ENCODE assay signal across 18 cellular contexts in the genomic region with DNA sequence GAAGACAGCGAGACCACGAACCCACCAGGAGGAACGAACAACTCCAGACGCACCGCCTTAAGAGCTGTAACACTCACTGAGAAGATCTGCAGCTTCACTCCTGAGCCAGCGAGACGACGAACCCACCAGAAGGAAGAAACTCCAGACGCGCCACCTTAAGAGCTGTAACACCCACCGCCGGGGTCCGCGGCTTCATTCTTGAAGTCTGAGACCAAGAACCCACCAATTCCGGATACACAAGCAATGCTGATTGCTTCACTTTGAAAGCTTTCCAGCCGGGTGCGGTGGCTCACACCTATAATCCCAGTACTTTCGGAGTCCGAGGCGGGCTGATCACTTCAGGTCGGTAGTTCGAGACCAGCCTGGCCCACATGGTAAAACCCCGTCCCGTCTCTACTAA.
A peak's percentile ranks its signal among the peaks of the same experiment; 100 is the strongest.
DNase-seq lines count a peak whose midpoint lies in the region; ATAC-seq and TF ChIP-seq lines count a peak whose summit lies in the region.
"Had no signal": no experiment of that assay in that cellular context is flagged by ENCODE, and none has a peak within 500 bp of the region (broad histone marks: within the 10 kb centered on the region; RNA-seq: fewer than 3 reads in every experiment).

No MANE protein-coding gene starts in this region.

- peaks cover 25% of the 10 kb centered on the region for H3K4me1 Mint-ChIP-seq in WTC11
- H3K4me1 Mint-ChIP-seq in nephron progenitor cell, result peaks cover 13% of the 10 kb centered on the region
- H3K4me1 Mint-ChIP-seq in neural crest cell, result peaks cover 3% of the 10 kb centered on the region
- peaks cover 12% of the 10 kb centered on the region for H3K4me1 Mint-ChIP-seq in progenitor cell of endocrine pancreas (ENCODE audit: low read depth)
- H3K4me1 Mint-ChIP-seq: B cell had no signal

- ATAC-seq in WTC11, result no peak
- ATAC-seq: CD8-positive, alpha-beta T cell had no signal

- H3K27me3 Mint-ChIP-seq in WTC11 (ENCODE audit: low read depth), result no peaks in the 10 kb centered on the region
- no peaks in the 10 kb centered on the region for H3K27me3 Mint-ChIP-seq in nephron progenitor cell (ENCODE audit: low read depth, poor library complexity)
- H3K27me3 Mint-ChIP-seq in neural crest cell (ENCODE audit: low read depth), result no peaks in the 10 kb centered on the region
- no peaks in the 10 kb centered on the region for H3K27me3 Mint-ChIP-seq in progenitor cell of endocrine pancreas
- H3K27me3 Mint-ChIP-seq: B cell; CD4-positive, alpha-beta T cell had no signal

- peaks cover 4% of the 10 kb centered on the region for H3K36me3 Mint-ChIP-seq in WTC11
- no peaks in the 10 kb centered on the region for H3K36me3 Mint-ChIP-seq in nephron progenitor cell (ENCODE audit: low read depth)
- H3K36me3 Mint-ChIP-seq in neural crest cell (ENCODE audit: low read depth), result no peaks in the 10 kb centered on the region
- H3K36me3 Mint-ChIP-seq in progenitor cell of endocrine pancreas (ENCODE audit: insufficient read depth), result no peaks in the 10 kb centered on the region
- H3K36me3 Mint-ChIP-seq: CD8-positive, alpha-beta T cell had no signal

- H3K4me3 ChIP-seq in A673 (ENCODE audit: low read depth, low read length, poor library complexity, severe bottlenecking), result no peak overlapping the region
- H3K4me3 ChIP-seq: BLaER1 treated with 17β-estradiol and CSF1 and Interleukin-3, amounts not matched to agents 10 nM and 100 nM had no signal

- H3K9me3 Mint-ChIP-seq in WTC11, result peaks cover 13% of the 10 kb centered on the region
- H3K9me3 Mint-ChIP-seq in nephron progenitor cell, result peaks cover 7% of the 10 kb centered on the region
- H3K9me3 Mint-ChIP-seq in neural crest cell, result no peaks in the 10 kb centered on the region
- H3K9me3 Mint-ChIP-seq in progenitor cell of endocrine pancreas (ENCODE audit: low read depth), result peaks cover 9% of the 10 kb centered on the region
- H3K9me3 Mint-ChIP-seq: CD4-positive, alpha-beta T cell; CD8-positive, alpha-beta T cell had no signal

- DNase-seq in A673 (ENCODE audit: low spot score) (no peak), WTC11 (ENCODE audit: low spot score) (no peak), nephron progenitor cell (no peak), neural crest cell (ENCODE audit: low read depth, low spot score) (no peak), epidermal melanocyte (ENCODE audit: insufficient read length, low spot score) (no peak), NCI-H146 (lab: John Stamatoyannopoulos, UW) (no peak), progenitor cell of endocrine pancreas (ENCODE audit: low spot score, unreplicated experiment) (no peak)
- DNase-seq: 8988T; AML-193; Caco-2; Calu3; CD4-positive, alpha-beta T cell; CD8-positive, alpha-beta T cell; DMS79 treated with DMSO at 0.1 percent for 48 hours; GF-D8 had no signal

- H3K27ac ChIP-seq in A673 (ENCODE audit: low read depth, low read length, poor library complexity, severe bottlenecking), result no peak overlapping the region
- H3K27ac ChIP-seq: BLaER1 treated with 17β-estradiol and CSF1 and Interleukin-3, amounts not matched to agents 10 nM and 100 nM; C4-2B had no signal

- H3K27ac Mint-ChIP-seq in WTC11 (peak overlapping the region; percentile 85), nephron progenitor cell (peak overlapping the region; percentile 81), neural crest cell (ENCODE audit: unreplicated experiment) (peak overlapping the region; percentile 72), progenitor cell of endocrine pancreas (no peak overlapping the region)
- H3K27ac Mint-ChIP-seq: B cell; CD4-positive, alpha-beta T cell; CD8-positive, alpha-beta T cell had no signal

- CTCF ChIA-PET in A673 (lab: Charles Lee) (no interaction called here), WTC11 (lab: Charles Lee) (interaction anchor here (0.6 to 1.9 kb wide), 3 partner anchors 11 to 118 kb away, joined by 3 to 15 read pairs (median 5); no protein-coding TSS in a partner anchor)

- no peaks in the 10 kb centered on the region for H3K27me3 ChIP-seq in A673 (replicated peaks; ENCODE audit: insufficient read depth, low read depth, low read length, poor library complexity)
- H3K27me3 ChIP-seq: BLaER1 treated with 17β-estradiol and CSF1 and Interleukin-3, amounts not matched to agents 10 nM and 100 nM had no signal

- TSS peak; percentile 30 for BruUV-seq in A673 (replicated peaks; lab: Mats Ljungman, UMichigan)

- TF ChIP-seq CTCF in A673 (conservative IDR thresholded peaks at IDR 0.05; ENCODE audit: low read depth, low read length), result no peak
- TF ChIP-seq CTCF in WTC11 (IDR thresholded peaks at IDR 0.05), result no peak
- no peak for TF ChIP-seq CTCF in nephron progenitor cell (IDR thresholded peaks at IDR 0.05)
- TF ChIP-seq CTCF in neural crest cell (conservative IDR thresholded peaks at IDR 0.05), result no peak
- TF ChIP-seq CTCF in progenitor cell of endocrine pancreas (IDR thresholded peaks at IDR 0.05; ENCODE audit: unreplicated experiment), result no peak

- POLR2A ChIA-PET in A673 (lab: Charles Lee; ENCODE audit: low non-redundant PET), result no interaction called here
- POLR2A ChIA-PET in WTC11 (lab: Charles Lee), result no interaction called here

- no peak overlapping the region for H3K4me3 Mint-ChIP-seq in WTC11
- no peak overlapping the region for H3K4me3 Mint-ChIP-seq in nephron progenitor cell
- H3K4me3 Mint-ChIP-seq in neural crest cell, result no peak overlapping the region
- H3K4me3 Mint-ChIP-seq in progenitor cell of endocrine pancreas (ENCODE audit: low read depth), result no peak overlapping the region
- H3K4me3 Mint-ChIP-seq: B cell; CD4-positive, alpha-beta T cell; CD8-positive, alpha-beta T cell had no signal

- no peaks in the 10 kb centered on the region for H3K9me3 ChIP-seq in A673 (ENCODE audit: low read depth, low read length, poor library complexity, severe bottlenecking)
- H3K9me3 ChIP-seq: Caco-2 had no signal

- intact Hi-C loops in A673 (cut with micrococcal nuclease; ENCODE audit: unreplicated experiment), result loop anchor here (5.0 kb wide), 1 partner anchor 121 kb away; no protein-coding TSS in a partner anchor

- H3K36me3 ChIP-seq in A673 (ENCODE audit: insufficient read depth, low read length, poor library complexity, severe bottlenecking), result no peaks in the 10 kb centered on the region
- H3K36me3 ChIP-seq: BLaER1 treated with 17β-estradiol and CSF1 and Interleukin-3, amounts not matched to agents 10 nM and 100 nM had no signal

- H3K4me1 ChIP-seq in A673 (ENCODE audit: insufficient read depth, low read length, poor library complexity, severe bottlenecking), result peaks cover 6% of the 10 kb centered on the region
- H3K4me1 ChIP-seq: Caco-2 had no signal

TF ChIP-seq in WTC11, 78 proteins besides CTCF, POLR2A, EP300 and RAD21:
- TF ChIP-seq SMAD4 (CRISPR knock-in tag; IDR thresholded peaks at IDR 0.05) (no peak), TEAD1 (CRISPR knock-in tag; IDR thresholded peaks at IDR 0.05) (no peak), GRHL2 (CRISPR knock-in tag; IDR thresholded peaks at IDR 0.05; ENCODE audit: insufficient replicate concordance, severe bottlenecking) (no peak), NFATC4 (CRISPR knock-in tag; IDR thresholded peaks at IDR 0.05) (no peak), TEAD4 (CRISPR knock-in tag; IDR thresholded peaks at IDR 0.05) (no peak), NR3C1 (CRISPR knock-in tag; conservative IDR thresholded peaks at IDR 0.05; ENCODE audit: low read depth) (no peak), SOX15 (CRISPR knock-in tag; IDR thresholded peaks at IDR 0.05) (no peak), NFE2L1 (CRISPR knock-in tag; IDR thresholded peaks at IDR 0.05) (no peak), FOXK1 (CRISPR knock-in tag; IDR thresholded peaks at IDR 0.05) (no peak)
- TF ChIP-seq, protein P1, sequence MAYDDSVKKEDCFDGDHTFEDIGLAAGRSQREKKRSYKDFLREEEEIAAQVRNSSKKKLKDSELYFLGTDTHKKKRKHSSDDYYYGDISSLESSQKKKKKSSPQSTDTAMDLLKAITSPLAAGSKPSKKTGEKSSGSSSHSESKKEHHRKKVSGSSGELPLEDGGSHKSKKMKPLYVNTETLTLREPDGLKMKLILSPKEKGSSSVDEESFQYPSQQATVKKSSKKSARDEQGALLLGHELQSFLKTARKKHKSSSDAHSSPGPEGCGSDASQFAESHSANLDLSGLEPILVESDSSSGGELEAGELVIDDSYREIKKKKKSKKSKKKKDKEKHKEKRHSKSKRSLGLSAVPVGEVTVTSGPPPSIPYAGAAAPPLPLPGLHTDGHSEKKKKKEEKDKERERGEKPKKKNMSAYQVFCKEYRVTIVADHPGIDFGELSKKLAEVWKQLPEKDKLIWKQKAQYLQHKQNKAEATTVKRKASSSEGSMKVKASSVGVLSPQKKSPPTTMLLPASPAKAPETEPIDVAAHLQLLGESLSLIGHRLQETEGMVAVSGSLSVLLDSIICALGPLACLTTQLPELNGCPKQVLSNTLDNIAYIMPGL (CRISPR knock-in tag; IDR thresholded peaks at IDR 0.05), result no peak
- TF ChIP-seq, protein P2, sequence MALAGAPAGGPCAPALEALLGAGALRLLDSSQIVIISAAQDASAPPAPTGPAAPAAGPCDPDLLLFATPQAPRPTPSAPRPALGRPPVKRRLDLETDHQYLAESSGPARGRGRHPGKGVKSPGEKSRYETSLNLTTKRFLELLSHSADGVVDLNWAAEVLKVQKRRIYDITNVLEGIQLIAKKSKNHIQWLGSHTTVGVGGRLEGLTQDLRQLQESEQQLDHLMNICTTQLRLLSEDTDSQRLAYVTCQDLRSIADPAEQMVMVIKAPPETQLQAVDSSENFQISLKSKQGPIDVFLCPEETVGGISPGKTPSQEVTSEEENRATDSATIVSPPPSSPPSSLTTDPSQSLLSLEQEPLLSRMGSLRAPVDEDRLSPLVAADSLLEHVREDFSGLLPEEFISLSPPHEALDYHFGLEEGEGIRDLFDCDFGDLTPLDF (CRISPR knock-in tag; IDR thresholded peaks at IDR 0.05), result no peak
- TF ChIP-seq, protein P3, sequence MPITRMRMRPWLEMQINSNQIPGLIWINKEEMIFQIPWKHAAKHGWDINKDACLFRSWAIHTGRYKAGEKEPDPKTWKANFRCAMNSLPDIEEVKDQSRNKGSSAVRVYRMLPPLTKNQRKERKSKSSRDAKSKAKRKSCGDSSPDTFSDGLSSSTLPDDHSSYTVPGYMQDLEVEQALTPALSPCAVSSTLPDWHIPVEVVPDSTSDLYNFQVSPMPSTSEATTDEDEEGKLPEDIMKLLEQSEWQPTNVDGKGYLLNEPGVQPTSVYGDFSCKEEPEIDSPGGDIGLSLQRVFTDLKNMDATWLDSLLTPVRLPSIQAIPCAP (CRISPR knock-in tag; IDR thresholded peaks at IDR 0.05), result no peak
- TF ChIP-seq, protein P4, sequence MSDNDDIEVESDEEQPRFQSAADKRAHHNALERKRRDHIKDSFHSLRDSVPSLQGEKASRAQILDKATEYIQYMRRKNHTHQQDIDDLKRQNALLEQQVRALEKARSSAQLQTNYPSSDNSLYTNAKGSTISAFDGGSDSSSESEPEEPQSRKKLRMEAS (CRISPR knock-in tag; IDR thresholded peaks at IDR 0.05), result no peak
